In the genomic region with DNA sequence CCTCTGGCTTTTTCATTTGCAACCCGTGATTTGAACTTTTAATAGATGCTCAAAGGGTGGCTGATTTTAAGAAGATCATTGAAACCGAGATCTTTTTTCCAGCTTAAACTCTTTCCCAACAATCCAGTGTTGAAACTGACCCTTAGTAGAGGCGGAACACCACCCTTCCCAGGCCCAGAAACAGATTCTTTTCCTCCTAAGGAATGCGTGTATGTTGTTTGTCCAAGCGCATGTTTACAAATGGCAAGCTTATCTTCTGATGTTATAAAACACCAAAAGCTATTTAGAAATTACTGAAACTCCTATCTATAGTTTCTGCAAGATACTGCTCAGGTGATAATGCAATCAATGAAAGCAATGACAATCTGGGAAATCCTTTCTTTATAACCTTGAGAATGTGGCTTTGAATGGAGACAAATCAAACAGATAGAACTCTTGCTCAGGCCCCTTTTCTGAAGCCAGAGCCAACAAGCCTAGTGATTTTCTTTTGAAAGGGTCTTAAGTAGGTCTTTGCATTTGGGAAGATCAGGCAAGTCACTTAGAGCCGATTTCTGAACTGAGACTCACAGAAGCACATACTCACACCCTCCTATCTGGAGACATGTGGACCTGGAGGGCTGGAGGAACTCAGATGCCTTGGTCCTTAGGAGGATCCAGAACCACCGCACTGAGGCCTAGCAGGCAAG, we compare ENCODE assay signal across 26 cellular contexts. TPM values are rescaled to one million over a fixed set of nuclear protein-coding genes. Genes with fewer than 3 reads are reported as not detected.
A peak's percentile ranks its signal among the peaks of the same experiment; 100 is the strongest.
DNase-seq lines count a peak whose midpoint lies in the region; ATAC-seq, FAIRE-seq and TF ChIP-seq lines count a peak whose summit lies in the region.
"Had no signal": no experiment of that assay in that cellular context is flagged by ENCODE, and none has a peak within 500 bp of the region (broad histone marks: within the 10 kb centered on the region; RNA-seq: fewer than 3 reads in every experiment).

No MANE protein-coding gene starts in this region.

- H3K36me3 ChIP-seq in HepG2 (replicated peaks in 1 of 2; ENCODE audit: control insufficient read depth in 1 of 2, insufficient read depth in 2 of 2, low read length in 2 of 2) (no peaks in the 10 kb centered on the region), right lobe of liver (no peaks in the 10 kb centered on the region), left lung (no peaks in the 10 kb centered on the region)
- H3K36me3 ChIP-seq: BLaER1, MG63 had no signal

- no peak for TF ChIP-seq CTCF in HepG2 (CRISPR knock-in tag; IDR thresholded peaks at IDR 0.05)
- no peak for TF ChIP-seq CTCF in right lobe of liver (IDR thresholded peaks at IDR 0.05)
- no peak for TF ChIP-seq CTCF in nephron progenitor cell (IDR thresholded peaks at IDR 0.05)
- TF ChIP-seq CTCF in left lung (IDR thresholded peaks at IDR 0.05) = no peak
- TF ChIP-seq CTCF in GM20000 (IDR thresholded peaks at IDR 0.05; ENCODE audit: extremely low read depth, missing control alignments) = no peak

- no peak overlapping the region for H3K27ac ChIP-seq in HepG2 (ENCODE audit: extremely low read length, insufficient read depth, low read length)
- H3K27ac ChIP-seq in right lobe of liver = no peak overlapping the region
- no peak overlapping the region for H3K27ac ChIP-seq in left lung
- H3K27ac ChIP-seq: BLaER1, HL-60 had no signal

- H3K4me2 ChIP-seq in HepG2 (ENCODE audit: low read depth, low read length) = peak overlapping the region; percentile 96
- H3K4me2 ChIP-seq: BLaER1 had no signal

- 17% methylated on average over 7 of the region's 7 CpGs for WGBS in HepG2 (ENCODE audit: low lambda C conversion rate)
- WGBS in right lobe of liver (ENCODE audit: insufficient coverage, low coverage, low lambda C conversion rate, missing lambda C conversion rate) = 69% methylated on average over 6 of the region's 7 CpGs

- TF ChIP-seq EP300 in HepG2 (IDR thresholded peaks at IDR 0.05; ENCODE audit: low read depth in 2 of 2, low read length in 2 of 2) = peak in 1 of 2 experiments; percentile 25; a peak in 1 of 4 replicates
- TF ChIP-seq EP300 in HepG2 (CRISPR knock-in tag; IDR thresholded peaks at IDR 0.05; ENCODE audit: borderline replicate concordance) = no peak

- H3K4me3 Mint-ChIP-seq in nephron progenitor cell = no peak overlapping the region
- H3K4me3 Mint-ChIP-seq: CD4-positive, alpha-beta memory T cell; IgD-negative memory B cell had no signal

- in situ Hi-C loops in HepG2 (cut with HindIII; ENCODE audit: extremely low pct_ligation_motif_present, low pct_unique_long_range_greater_than_20kb) = no loop called here

- no peaks in the 10 kb centered on the region for H3K36me3 Mint-ChIP-seq in nephron progenitor cell (ENCODE audit: low read depth)
- H3K36me3 Mint-ChIP-seq: CD4-positive, alpha-beta memory T cell had no signal

- H3K4me1 Mint-ChIP-seq in nephron progenitor cell = peaks cover 51% of the 10 kb centered on the region
- H3K4me1 Mint-ChIP-seq: CD4-positive, alpha-beta memory T cell; IgD-negative memory B cell had no signal

- no TSS peak for BruUV-seq in HepG2 (replicated peaks; lab: Mats Ljungman, UMichigan)

- H3K27me3 ChIP-seq in HepG2 (ENCODE audit: control insufficient read depth in 1 of 2, insufficient read depth in 2 of 2, low read length in 2 of 2) (peaks cover 0 to 29% of the 10 kb centered on the region in 2 experiments; a peak in 1 of 5 replicates), right lobe of liver (no peaks in the 10 kb centered on the region), left lung (no peaks in the 10 kb centered on the region)
- H3K27me3 ChIP-seq: BLaER1, MG63 had no signal

- no peak for TF ChIP-seq POLR2A in HepG2 (IDR thresholded peaks at IDR 0.05; ENCODE audit: insufficient read depth in 1 of 2, low read depth in 2 of 2, low read length in 2 of 2)
- no peak for TF ChIP-seq POLR2A in right lobe of liver (IDR thresholded peaks at IDR 0.05)

- H3K4me1 ChIP-seq in HepG2 (ENCODE audit: insufficient read depth, low read length) (peaks cover 66% of the 10 kb centered on the region), right lobe of liver (peaks cover 0 to 12% (median 8%) of the 10 kb centered on the region in 4 donors), left lung (no peaks in the 10 kb centered on the region)

- no peaks in the 10 kb centered on the region for H4K20me1 ChIP-seq in HepG2 (ENCODE audit: insufficient read depth, low read length)
- H4K20me1 ChIP-seq: BLaER1 had no signal

- H3K79me2 ChIP-seq in HepG2 (ENCODE audit: insufficient read depth, low read length) = no peaks in the 10 kb centered on the region

- H3K27ac Mint-ChIP-seq in nephron progenitor cell = peak overlapping the region; percentile 17
- H3K27ac Mint-ChIP-seq: IgD-negative memory B cell had no signal

- POLR2A ChIA-PET in HepG2 (lab: Yijun Ruan, JAX) = interaction anchor here (1.0 to 6.7 kb wide), 13 partner anchors 9 to 186 kb away, joined by 3 to 126 read pairs (median 13); a partner anchor contains a TSS

- ATAC-seq in HepG2 (no peak), right lobe of liver (no peak), left lung (no peak), HG03565 (IDR thresholded peaks at IDR 0.05; ENCODE audit: unreplicated experiment) (no peak)

- H3K4me3 ChIP-seq in HepG2 (replicated peaks in 1 of 3; ENCODE audit: insufficient read depth in 1 of 3, low read depth in 2 of 3, low read length in 3 of 3) (no peak overlapping the region), right lobe of liver (no peak overlapping the region), left lung (no peak overlapping the region)
- H3K4me3 ChIP-seq: BLaER1, MG63 had no signal

- peak; percentile 23 for FAIRE-seq in HepG2 (lab: Jason Lieb, UNC)

- H3K9me3 ChIP-seq in HepG2 (ENCODE audit: low read length) (no peaks in the 10 kb centered on the region), right lobe of liver (no peaks in the 10 kb centered on the region), left lung (no peaks in the 10 kb centered on the region)
- H3K9me3 ChIP-seq: BLaER1, MG63 had no signal

- H3K9ac ChIP-seq in HepG2 (ENCODE audit: insufficient read depth, low read depth, low read length) = no peak overlapping the region
- H3K9ac ChIP-seq: BLaER1 had no signal

- intact Hi-C loops in HepG2 (cut with micrococcal nuclease; ENCODE audit: unreplicated experiment) (no loop called here), right lobe of liver (cut with DNase I) (no loop called here), left lung (cut with DNase I) (no loop called here)

- H3K27me3 Mint-ChIP-seq in nephron progenitor cell (ENCODE audit: low read depth, poor library complexity) = peaks cover 5% of the 10 kb centered on the region

- DNase-seq in HepG2 (ENCODE audit: low spot score) (no peak), right lobe of liver (no peak), fibroblast of peridontal ligament (ENCODE audit: extremely low read depth) (peak; percentile 18), nephron progenitor cell (no peak), left lung (no peak), GM20000 (ENCODE audit: low spot score) (no peak)
- no peak for DNase-seq in activated CD4-positive, alpha-beta T cell treated with anti-CD3 and anti-CD28 coated beads for 48 hours
- DNase-seq: 8988T; Calu3; CD4-positive, alpha-beta memory T cell; GF-D8; H7; Kasumi-1; MG63; NCI-H1105; NCI-H1694; NK-92 treated with Interleukin-12 subunit alpha and Interleukin-12 subunit beta, amount 100 ng/mL, for 24 hours; Right ventricle myocardium superior had no signal

- H3K9me3 Mint-ChIP-seq in nephron progenitor cell = no peaks in the 10 kb centered on the region
- H3K9me3 Mint-ChIP-seq: CD4-positive, alpha-beta memory T cell had no signal

- H2AFZ ChIP-seq in HepG2 (ENCODE audit: low read length) = no peak overlapping the region

- no peak for TF ChIP-seq RAD21 in HepG2 (CRISPR knock-in tag; IDR thresholded peaks at IDR 0.05)

- CTCF ChIA-PET in HepG2 (lab: Yijun Ruan, JAX; ENCODE audit: low intra/inter-chr PET ratio, low total read pairs) = interaction anchor here (1.7 kb wide), 1 partner anchor 189 kb away, joined by 4 read pairs; no protein-coding TSS in a partner anchor

RNA-seq across cellular contexts. Expression of a gene that starts 9.1 kb away (rescaled TPM):
- total RNA-seq in HepG2 (2016; rRNA removed; fragmentation: Illumina TruSeq; extraction: Trizol) (0.35 TPM in 1 of 2 replicates, not detected in the other), right lobe of liver (not detected), left lung (not detected)
- total RNA-seq in HepG2 (2016; cell fraction: cytosol; rRNA removed; fragmentation: Illumina TruSeq; extraction: Trizol; ENCODE audit: low read depth) = 0.53 TPM in 1 of 2 replicates, not detected in the other
- not detected in 2 replicates for total RNA-seq in HepG2 (2016; cell fraction: insoluble cytoplasmic fraction; rRNA removed; fragmentation: Illumina TruSeq; extraction: Trizol)
- total RNA-seq in HepG2 (2016; cell fraction: membrane; rRNA removed; fragmentation: Illumina TruSeq; extraction: Trizol) = not detected in 2 replicates
- total RNA-seq in HepG2 (2016; cell fraction: nucleus; rRNA removed; fragmentation: Illumina TruSeq; extraction: Trizol) = not detected in 2 replicates
- polyA plus RNA-seq in HepG2 (2011; rRNA removed) = not detected in 2 replicates
- not detected in 2 replicates for polyA plus RNA-seq in HepG2 (2011; cell fraction: cytosol; rRNA removed)
- not detected in 2 replicates for polyA plus RNA-seq in HepG2 (2011; cell fraction: nucleus; rRNA removed)
- polyA plus RNA-seq in HepG2 (2012) = not detected in 2 replicates
- not detected in 2 replicates for polyA plus RNA-seq in HepG2 (2016; cell fraction: cytosol; fragmentation: Illumina TruSeq; extraction: Trizol; ENCODE audit: low read depth)
- not detected in 2 replicates for polyA plus RNA-seq in HepG2 (2016; cell fraction: insoluble cytoplasmic fraction; fragmentation: Illumina TruSeq; extraction: Trizol; ENCODE audit: low read depth)
- not detected in 2 replicates for polyA plus RNA-seq in HepG2 (2016; cell fraction: membrane; fragmentation: Illumina TruSeq; extraction: Trizol; ENCODE audit: low read depth)
- not detected in 2 replicates for polyA plus RNA-seq in HepG2 (2016; cell fraction: nucleus; fragmentation: Illumina TruSeq; extraction: Trizol; ENCODE audit: insufficient read depth, low read depth)
- not detected in 2 replicates for polyA minus RNA-seq in HepG2 (2011; rRNA and poly(A)+ RNA removed; ENCODE audit: low replicate concordance)
- not detected in 2 replicates for polyA minus RNA-seq in HepG2 (2011; cell fraction: cytosol; rRNA and poly(A)+ RNA removed)
- polyA minus RNA-seq in HepG2 (2011; cell fraction: nucleus; rRNA and poly(A)+ RNA removed) = not detected in 2 replicates
- total RNA-seq: Calu3; CD4-positive, alpha-beta memory T cell; H7; HT1080; NCI-H460; OCI-LY7; Right ventricle myocardium superior had no signal
- polyA plus RNA-seq: AG04450; CD4-positive, alpha-beta memory T cell; IgD-negative memory B cell had no signal

RNA-seq across cellular contexts. Expression of a gene that starts 26.8 kb away (rescaled TPM):
- 97.1 and 222 TPM in 2 replicates for total RNA-seq in HepG2 (2016; rRNA removed; fragmentation: Illumina TruSeq; extraction: Trizol)
- total RNA-seq in HepG2 (2016; cell fraction: cytosol; rRNA removed; fragmentation: Illumina TruSeq; extraction: Trizol; ENCODE audit: low read depth) = 35.1 and 38.1 TPM in 2 replicates
- 75.4 and 223 TPM in 2 replicates for total RNA-seq in HepG2 (2016; cell fraction: insoluble cytoplasmic fraction; rRNA removed; fragmentation: Illumina TruSeq; extraction: Trizol)
- total RNA-seq in HepG2 (2016; cell fraction: membrane; rRNA removed; fragmentation: Illumina TruSeq; extraction: Trizol) = 33.7 and 37.4 TPM in 2 replicates
- 254 and 316 TPM in 2 replicates for total RNA-seq in HepG2 (2016; cell fraction: nucleus; rRNA removed; fragmentation: Illumina TruSeq; extraction: Trizol)
- polyA plus RNA-seq in HepG2 (2011; rRNA removed) = 150 and 195 TPM in 2 replicates
- 97.1 and 99.8 TPM in 2 replicates for polyA plus RNA-seq in HepG2 (2011; cell fraction: cytosol; rRNA removed)
- 402 and 429 TPM in 2 replicates for polyA plus RNA-seq in HepG2 (2011; cell fraction: nucleus; rRNA removed)
- 190 and 218 TPM in 2 replicates for polyA plus RNA-seq in HepG2 (2012)
- polyA plus RNA-seq in HepG2 (2016; cell fraction: cytosol; fragmentation: Illumina TruSeq; extraction: Trizol; ENCODE audit: low read depth) = 14.1 and 14.3 TPM in 2 replicates
- polyA plus RNA-seq in HepG2 (2016; cell fraction: insoluble cytoplasmic fraction; fragmentation: Illumina TruSeq; extraction: Trizol; ENCODE audit: low read depth) = 67.5 and 88.2 TPM in 2 replicates
- polyA plus RNA-seq in HepG2 (2016; cell fraction: membrane; fragmentation: Illumina TruSeq; extraction: Trizol; ENCODE audit: low read depth) = 15.3 and 18.4 TPM in 2 replicates
- 548 and 573 TPM in 2 replicates for polyA plus RNA-seq in HepG2 (2016; cell fraction: nucleus; fragmentation: Illumina TruSeq; extraction: Trizol; ENCODE audit: insufficient read depth, low read depth)
- polyA minus RNA-seq in HepG2 (2011; rRNA and poly(A)+ RNA removed; ENCODE audit: low replicate concordance) = 18.3 and 157 TPM in 2 replicates
- polyA minus RNA-seq in HepG2 (2011; cell fraction: cytosol; rRNA and poly(A)+ RNA removed) = 155 and 192 TPM in 2 replicates
- polyA minus RNA-seq in HepG2 (2011; cell fraction: nucleus; rRNA and poly(A)+ RNA removed) = 198 and 205 TPM in 2 replicates
- 100 to 1,000 TPM; 121 to 274 (median 193) TPM for total RNA-seq in right lobe of liver
- total RNA-seq in left lung = 100 to 1,000 TPM; 201 to 263 TPM
